Comparison of ENCODE assay signal across 14 cellular contexts in the genomic region with DNA sequence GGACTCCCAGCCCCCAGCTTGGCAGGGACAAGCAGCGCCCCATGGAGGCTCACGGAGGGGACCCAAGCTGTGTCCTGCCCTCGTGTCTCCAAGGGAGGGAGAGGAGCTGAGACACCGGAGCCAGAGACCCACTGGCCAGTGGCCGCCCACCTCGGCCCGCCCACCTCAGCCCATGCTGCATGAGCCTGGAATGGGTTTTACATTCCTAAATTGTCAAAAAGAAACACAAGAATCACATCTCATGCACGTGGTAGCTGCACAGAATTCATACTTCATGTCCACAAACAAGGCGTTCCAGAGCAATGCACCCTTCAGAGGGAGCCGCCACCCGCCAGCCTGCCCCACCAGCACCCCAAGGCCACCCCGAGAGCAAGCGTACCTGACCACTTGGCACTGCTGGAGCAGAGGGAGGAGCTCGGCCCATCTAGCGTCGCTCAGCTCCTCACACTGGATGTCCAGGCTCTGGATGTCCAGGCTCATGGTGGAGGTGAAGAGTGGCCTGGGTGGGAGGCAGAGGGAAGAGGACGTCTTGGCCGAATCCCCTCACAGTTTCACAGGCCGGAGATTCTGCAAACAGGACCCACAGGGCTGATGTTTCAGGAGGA. TPM values are rescaled to one million over a fixed set of nuclear protein-coding genes. Genes with fewer than 3 reads are reported as not detected.
DNase-seq lines count a peak whose midpoint lies in the region; TF ChIP-seq lines count a peak whose summit lies in the region.
"Had no signal": no experiment of that assay in that cellular context is flagged by ENCODE, and none has a peak within 500 bp of the region (broad histone marks: within the 10 kb centered on the region; RNA-seq: fewer than 3 reads in every experiment).

No MANE protein-coding gene starts in this region.

- H2BK120ac ChIP-seq in neuronal stem cell (ENCODE audit: low read depth, low read length), result peak overlapping the region; percentile 31

- H3K79me1 ChIP-seq in neuronal stem cell (ENCODE audit: low read depth, low read length), result peaks cover 29% of the 10 kb centered on the region

- H3K23ac ChIP-seq in neuronal stem cell (ENCODE audit: low read depth, low read length, poor library complexity), result peak overlapping the region; percentile 20

- peaks cover 43% of the 10 kb centered on the region for H3K36me3 Mint-ChIP-seq in activated CD4-positive, alpha-beta memory T cell treated with anti-CD3 and anti-CD28 coated beads, Interleukin-2, amount 10 ng/mL, durations not matched to agents 7 days and 5 days (ENCODE audit: low read depth)
- peaks cover 32% of the 10 kb centered on the region for H3K36me3 Mint-ChIP-seq in activated CD4-positive, alpha-beta memory T cell treated with anti-CD3 and anti-CD28 coated beads for 36 hours
- H3K36me3 Mint-ChIP-seq in activated T-helper 1 cell treated with anti-CD3 and anti-CD28 coated beads, Interleukin-12 subunit alpha, Interleukin-12 subunit beta, Interleukin-2, Interleukin-4 antibody, amounts not matched to agents 30 ng/mL and 10 ng/mL and 1 ng/mL, durations not matched to agents 14 hours and 24 hours and 36 hours (ENCODE audit: low read depth), result peaks cover 26% of the 10 kb centered on the region

- H2AFZ ChIP-seq in neuronal stem cell (ENCODE audit: low read length), result no peak overlapping the region

- H2BK12ac ChIP-seq in neuronal stem cell (ENCODE audit: low read length), result no peak overlapping the region

- H3K14ac ChIP-seq in neuronal stem cell (ENCODE audit: low read length), result no peak overlapping the region

- H4K91ac ChIP-seq in neuronal stem cell (ENCODE audit: low read depth, low read length, poor library complexity), result no peak overlapping the region

- H3K27me3 Mint-ChIP-seq in activated CD4-positive, alpha-beta memory T cell treated with anti-CD3 and anti-CD28 coated beads, Interleukin-2, amount 10 ng/mL, durations not matched to agents 7 days and 5 days, result no peaks in the 10 kb centered on the region
- no peaks in the 10 kb centered on the region for H3K27me3 Mint-ChIP-seq in activated CD4-positive, alpha-beta memory T cell treated with anti-CD3 and anti-CD28 coated beads for 36 hours
- H3K27me3 Mint-ChIP-seq in activated T-helper 1 cell treated with anti-CD3 and anti-CD28 coated beads, Interleukin-12 subunit alpha, Interleukin-12 subunit beta, Interleukin-2, Interleukin-4 antibody, amounts not matched to agents 30 ng/mL and 10 ng/mL and 1 ng/mL, durations not matched to agents 14 hours and 24 hours and 36 hours (ENCODE audit: insufficient read depth), result no peaks in the 10 kb centered on the region
- H3K27me3 Mint-ChIP-seq: activated CD4-positive, alpha-beta T cell treated with anti-CD3 and anti-CD28 coated beads, Interleukin-2, amount 10 ng/mL, durations not matched to agents 24 days and 14 days had no signal

- H2BK15ac ChIP-seq in neuronal stem cell (ENCODE audit: low read length), result no peak overlapping the region

- CTCF ChIA-PET in activated CD4-positive, alpha-beta memory T cell treated with anti-CD3 and anti-CD28 coated beads, Interleukin-2, amount 10 ng/mL, durations not matched to agents 7 days and 5 days (lab: Charles Lee), result no interaction called here
- CTCF ChIA-PET in activated CD4-positive, alpha-beta memory T cell treated with anti-CD3 and anti-CD28 coated beads for 36 hours (lab: Charles Lee), result interaction anchor here (2.3 kb wide), 1 partner anchor 53 kb away, joined by 9 read pairs; no protein-coding TSS in a partner anchor

- no peak overlapping the region for H3K27ac ChIP-seq in neuronal stem cell (replicated peaks; ENCODE audit: low read length)
- H3K27ac ChIP-seq in suprapubic skin, result no peak overlapping the region

- H4K8ac ChIP-seq in neuronal stem cell (ENCODE audit: low read depth, low read length), result no peak overlapping the region

- H3K4me3 Mint-ChIP-seq in activated CD4-positive, alpha-beta memory T cell treated with anti-CD3 and anti-CD28 coated beads, Interleukin-2, amount 10 ng/mL, durations not matched to agents 7 days and 5 days, result no peak overlapping the region
- no peak overlapping the region for H3K4me3 Mint-ChIP-seq in activated CD4-positive, alpha-beta memory T cell treated with anti-CD3 and anti-CD28 coated beads for 36 hours
- H3K4me3 Mint-ChIP-seq in activated T-helper 1 cell treated with anti-CD3 and anti-CD28 coated beads, Interleukin-12 subunit alpha, Interleukin-12 subunit beta, Interleukin-2, Interleukin-4 antibody, amounts not matched to agents 30 ng/mL and 10 ng/mL and 1 ng/mL, durations not matched to agents 14 hours and 24 hours and 36 hours, result no peak overlapping the region
- H3K4me3 Mint-ChIP-seq: activated CD4-positive, alpha-beta T cell treated with anti-CD3 and anti-CD28 coated beads, Interleukin-2, amount 10 ng/mL, durations not matched to agents 24 days and 14 days had no signal

- H3K4me2 ChIP-seq in neuronal stem cell (ENCODE audit: insufficient read depth, low read length, poor library complexity, severe bottlenecking), result no peak overlapping the region

- H3K4me3 ChIP-seq in neuronal stem cell (ENCODE audit: low read length in 2 of 2), result no peak overlapping the region
- no peak overlapping the region for H3K4me3 ChIP-seq in suprapubic skin

- no peak for TF ChIP-seq CTCF in suprapubic skin (IDR thresholded peaks at IDR 0.05)

- DNase-seq in activated CD4-positive, alpha-beta memory T cell treated with anti-CD3 and anti-CD28 coated beads, Interleukin-2, amount 10 ng/mL, durations not matched to agents 7 days and 5 days, result no peak
- DNase-seq in activated CD4-positive, alpha-beta memory T cell treated with anti-CD3 and anti-CD28 coated beads for 36 hours, result no peak
- no peak for DNase-seq in activated T-helper 1 cell treated with anti-CD3 and anti-CD28 coated beads, Interleukin-12 subunit alpha, Interleukin-12 subunit beta, Interleukin-2, Interleukin-4 antibody, amounts not matched to agents 30 ng/mL and 10 ng/mL and 1 ng/mL, durations not matched to agents 14 hours and 24 hours and 36 hours (ENCODE audit: low spot score)
- DNase-seq in neuronal stem cell (ENCODE audit: low spot score) (no peak), suprapubic skin (ENCODE audit: low spot score in 2 of 2) (no peak), DMS79 (lab: John Stamatoyannopoulos, UW) (no peak)
- DNase-seq: activated CD4-positive, alpha-beta T cell treated with anti-CD3 and anti-CD28 coated beads, Interleukin-2, amount 10 ng/mL, durations not matched to agents 24 days and 14 days; CD8-positive, alpha-beta memory T cell; effector CD8-positive, alpha-beta T cell; NCI-H1105; SHP77; stimulated activated CD4-positive, alpha-beta T cell treated with anti-CD3 and anti-CD28 coated beads, Interleukin-4, amount 100 ng/mL, for 4 hours; T1000 had no signal

- H3K9me3 Mint-ChIP-seq in activated CD4-positive, alpha-beta memory T cell treated with anti-CD3 and anti-CD28 coated beads, Interleukin-2, amount 10 ng/mL, durations not matched to agents 7 days and 5 days, result no peaks in the 10 kb centered on the region
- H3K9me3 Mint-ChIP-seq in activated CD4-positive, alpha-beta memory T cell treated with anti-CD3 and anti-CD28 coated beads for 36 hours, result no peaks in the 10 kb centered on the region
- H3K9me3 Mint-ChIP-seq in activated T-helper 1 cell treated with anti-CD3 and anti-CD28 coated beads, Interleukin-12 subunit alpha, Interleukin-12 subunit beta, Interleukin-2, Interleukin-4 antibody, amounts not matched to agents 30 ng/mL and 10 ng/mL and 1 ng/mL, durations not matched to agents 14 hours and 24 hours and 36 hours, result no peaks in the 10 kb centered on the region
- H3K9me3 Mint-ChIP-seq: activated CD4-positive, alpha-beta T cell treated with anti-CD3 and anti-CD28 coated beads, Interleukin-2, amount 10 ng/mL, durations not matched to agents 24 days and 14 days; activated T-helper 2 cell treated with anti-CD3 and anti-CD28 coated beads, Interferon-gamma antibody, Interleukin-2, Interleukin-4, amounts not matched to agents 10 μg/mL and 5 μg/mL and 100 μg/mL, durations not matched to agents 14 hours and 24 hours and 36 hours; CD8-positive, alpha-beta memory T cell had no signal

- POLR2A ChIA-PET in activated CD4-positive, alpha-beta memory T cell treated with anti-CD3 and anti-CD28 coated beads, Interleukin-2, amount 10 ng/mL, durations not matched to agents 7 days and 5 days (lab: Charles Lee), result interaction anchor here (1.5 kb wide), 1 partner anchor 52 kb away, joined by 9 read pairs; the partner anchor contains the start of gene PTDSS2
- POLR2A ChIA-PET in activated CD4-positive, alpha-beta memory T cell treated with anti-CD3 and anti-CD28 coated beads for 36 hours (lab: Charles Lee), result interaction anchor here (1.2 kb wide), 1 partner anchor 53 kb away, joined by 3 read pairs; no protein-coding TSS in a partner anchor

- H3K4me1 ChIP-seq in neuronal stem cell (ENCODE audit: control insufficient read depth in 2 of 2, insufficient read depth in 1 of 2, low read depth in 1 of 2, low read length in 2 of 2) (peaks cover 2 to 8% of the 10 kb centered on the region in 2 donors), suprapubic skin (peaks cover 37% of the 10 kb centered on the region)

- no peak overlapping the region for H3K18ac ChIP-seq in neuronal stem cell (ENCODE audit: low read length)

- peak overlapping the region; percentile 72 for H3K9ac ChIP-seq in neuronal stem cell (ENCODE audit: low read depth, low read length, poor library complexity)

- H3K4ac ChIP-seq in neuronal stem cell (ENCODE audit: low read length), result no peak overlapping the region

- H2BK5ac ChIP-seq in neuronal stem cell (ENCODE audit: low read length), result no peak overlapping the region

- peaks cover 46% of the 10 kb centered on the region for H3K4me1 Mint-ChIP-seq in activated CD4-positive, alpha-beta memory T cell treated with anti-CD3 and anti-CD28 coated beads, Interleukin-2, amount 10 ng/mL, durations not matched to agents 7 days and 5 days
- peaks cover 26% of the 10 kb centered on the region for H3K4me1 Mint-ChIP-seq in activated CD4-positive, alpha-beta memory T cell treated with anti-CD3 and anti-CD28 coated beads for 36 hours (ENCODE audit: low read depth)
- H3K4me1 Mint-ChIP-seq in activated T-helper 1 cell treated with anti-CD3 and anti-CD28 coated beads, Interleukin-12 subunit alpha, Interleukin-12 subunit beta, Interleukin-2, Interleukin-4 antibody, amounts not matched to agents 30 ng/mL and 10 ng/mL and 1 ng/mL, durations not matched to agents 14 hours and 24 hours and 36 hours (ENCODE audit: low read depth), result peaks cover 23% of the 10 kb centered on the region

- H3K36me3 ChIP-seq in neuronal stem cell (replicated peaks in 1 of 2; ENCODE audit: control insufficient read depth in 2 of 2, insufficient read depth in 2 of 2, low read length in 2 of 2), result peaks cover 47 to 64% of the 10 kb centered on the region in 2 donors
- peaks cover 52% of the 10 kb centered on the region for H3K36me3 ChIP-seq in suprapubic skin

- TF ChIP-seq POLR2A in suprapubic skin (IDR thresholded peaks at IDR 0.05), result no peak

- H3K27ac Mint-ChIP-seq in activated CD4-positive, alpha-beta memory T cell treated with anti-CD3 and anti-CD28 coated beads, Interleukin-2, amount 10 ng/mL, durations not matched to agents 7 days and 5 days, result peak overlapping the region; percentile 31
- H3K27ac Mint-ChIP-seq in activated CD4-positive, alpha-beta memory T cell treated with anti-CD3 and anti-CD28 coated beads for 36 hours, result no peak overlapping the region
- peak overlapping the region; percentile 18 for H3K27ac Mint-ChIP-seq in activated T-helper 1 cell treated with anti-CD3 and anti-CD28 coated beads, Interleukin-12 subunit alpha, Interleukin-12 subunit beta, Interleukin-2, Interleukin-4 antibody, amounts not matched to agents 30 ng/mL and 10 ng/mL and 1 ng/mL, durations not matched to agents 14 hours and 24 hours and 36 hours

- no peak overlapping the region for H2AK5ac ChIP-seq in neuronal stem cell (ENCODE audit: low read depth, low read length)

- H3K27me3 ChIP-seq in neuronal stem cell (ENCODE audit: control insufficient read depth in 3 of 3, insufficient read depth in 3 of 3, low read depth in 1 of 3, low read length in 3 of 3) (no peaks in the 10 kb centered on the region), suprapubic skin (no peaks in the 10 kb centered on the region)

- H3K9me3 ChIP-seq in neuronal stem cell (replicated peaks in 1 of 2; ENCODE audit: control insufficient read depth in 2 of 2, insufficient read depth in 1 of 2, low read depth in 1 of 2, low read length in 2 of 2) (peaks cover 0 to 15% of the 10 kb centered on the region in 2 donors), suprapubic skin (no peaks in the 10 kb centered on the region)

- no CpG with 5 or more reads among the region's 19 CpGs for WGBS in neuronal stem cell (ENCODE audit: extremely low coverage in 2 of 2, insufficient read length in 2 of 2, insufficient replicate concordance in 1 of 2), 2 donors
- WGBS in suprapubic skin, result 84% methylated on average over 9 of the region's 19 CpGs

- intact Hi-C loops in activated CD4-positive, alpha-beta memory T cell treated with anti-CD3 and anti-CD28 coated beads for 36 hours (cut with micrococcal nuclease), result no loop called here
- intact Hi-C loops in activated T-helper 1 cell treated with anti-CD3 and anti-CD28 coated beads, Interleukin-12 subunit alpha, Interleukin-12 subunit beta, Interleukin-2, Interleukin-4 antibody, amounts not matched to agents 30 ng/mL and 10 ng/mL and 1 ng/mL, durations not matched to agents 14 hours and 24 hours and 36 hours (cut with micrococcal nuclease), result no loop called here

- TF ChIP-seq EP300 in suprapubic skin (IDR thresholded peaks at IDR 0.05), result no peak

RNA-seq across cellular contexts. Expression of gene RNH1, which starts 5.3 kb away (rescaled TPM):
- 100 to 1,000 TPM; 109 to 117 TPM for total RNA-seq in activated CD4-positive, alpha-beta memory T cell treated with anti-CD3 and anti-CD28 coated beads, Interleukin-2, amount 10 ng/mL, durations not matched to agents 7 days and 5 days
- total RNA-seq in activated CD4-positive, alpha-beta memory T cell treated with anti-CD3 and anti-CD28 coated beads for 36 hours, result 100 to 1,000 TPM; 127 to 134 TPM
- total RNA-seq in activated T-helper 1 cell treated with anti-CD3 and anti-CD28 coated beads, Interleukin-12 subunit alpha, Interleukin-12 subunit beta, Interleukin-2, Interleukin-4 antibody, amounts not matched to agents 30 ng/mL and 10 ng/mL and 1 ng/mL, durations not matched to agents 14 hours and 24 hours and 36 hours, result 123 and 126 TPM in 2 replicates
- polyA plus RNA-seq in neuronal stem cell (2013, experiment 1 of 2), result 35.7 TPM
- 35.1 TPM for polyA plus RNA-seq in neuronal stem cell (2013, experiment 2 of 2)
- total RNA-seq in suprapubic skin, result 100 to 1,000 TPM; 378 to 392 (median 383) TPM

RNA-seq across cellular contexts. Expression of gene HRAS, which starts 33.6 kb away (rescaled TPM):
- total RNA-seq in activated CD4-positive, alpha-beta memory T cell treated with anti-CD3 and anti-CD28 coated beads, Interleukin-2, amount 10 ng/mL, durations not matched to agents 7 days and 5 days, result 10 to 100 TPM; 45.1 to 52.5 TPM
- 10 to 100 TPM; 39.8 to 42.0 TPM for total RNA-seq in activated CD4-positive, alpha-beta memory T cell treated with anti-CD3 and anti-CD28 coated beads for 36 hours
- total RNA-seq in activated T-helper 1 cell treated with anti-CD3 and anti-CD28 coated beads, Interleukin-12 subunit alpha, Interleukin-12 subunit beta, Interleukin-2, Interleukin-4 antibody, amounts not matched to agents 30 ng/mL and 10 ng/mL and 1 ng/mL, durations not matched to agents 14 hours and 24 hours and 36 hours, result 76.6 and 88.7 TPM in 2 replicates
- polyA plus RNA-seq in neuronal stem cell (2013, experiment 1 of 2), result 26.4 TPM
- 25.5 TPM for polyA plus RNA-seq in neuronal stem cell (2013, experiment 2 of 2)
- total RNA-seq in suprapubic skin, result 100 to 1,000 TPM in 2 of 4 donors, 10 to 100 TPM in 2; 82.9 to 131 (median 96.2) TPM

RNA-seq across cellular contexts. Expression of gene LRRC56, which starts 35.5 kb away (rescaled TPM):
- total RNA-seq in activated CD4-positive, alpha-beta memory T cell treated with anti-CD3 and anti-CD28 coated beads, Interleukin-2, amount 10 ng/mL, durations not matched to agents 7 days and 5 days, result 1 to 10 TPM; 2.2 to 2.5 TPM
- total RNA-seq in activated CD4-positive, alpha-beta memory T cell treated with anti-CD3 and anti-CD28 coated beads for 36 hours, result 1 to 10 TPM; 1.3 to 1.6 TPM
- total RNA-seq in activated T-helper 1 cell treated with anti-CD3 and anti-CD28 coated beads, Interleukin-12 subunit alpha, Interleukin-12 subunit beta, Interleukin-2, Interleukin-4 antibody, amounts not matched to agents 30 ng/mL and 10 ng/mL and 1 ng/mL, durations not matched to agents 14 hours and 24 hours and 36 hours, result 1.8 and 2.2 TPM in 2 replicates
- polyA plus RNA-seq in neuronal stem cell (2013, experiment 1 of 2), result 1.1 TPM
- polyA plus RNA-seq in neuronal stem cell (2013, experiment 2 of 2), result 1.2 TPM
- total RNA-seq in suprapubic skin, result 1 to 10 TPM; 1.7 to 2.4 (median 2.1) TPM

RNA-seq across cellular contexts. Expression of gene PTDSS2, which starts 51.7 kb away (rescaled TPM):
- total RNA-seq in activated CD4-positive, alpha-beta memory T cell treated with anti-CD3 and anti-CD28 coated beads, Interleukin-2, amount 10 ng/mL, durations not matched to agents 7 days and 5 days, result 10 to 100 TPM; 20.1 to 21.5 TPM
- 10 to 100 TPM; 15.0 to 16.7 TPM for total RNA-seq in activated CD4-positive, alpha-beta memory T cell treated with anti-CD3 and anti-CD28 coated beads for 36 hours
- total RNA-seq in activated T-helper 1 cell treated with anti-CD3 and anti-CD28 coated beads, Interleukin-12 subunit alpha, Interleukin-12 subunit beta, Interleukin-2, Interleukin-4 antibody, amounts not matched to agents 30 ng/mL and 10 ng/mL and 1 ng/mL, durations not matched to agents 14 hours and 24 hours and 36 hours, result 31.0 and 33.9 TPM in 2 replicates
- polyA plus RNA-seq in neuronal stem cell (2013, experiment 1 of 2), result 27.4 TPM
- 26.0 TPM for polyA plus RNA-seq in neuronal stem cell (2013, experiment 2 of 2)
- total RNA-seq in suprapubic skin, result 10 to 100 TPM; 22.3 to 31.0 (median 25.3) TPM

RNA-seq across cellular contexts. Expression of gene LMNTD2, which starts 58.8 kb away (rescaled TPM):
- total RNA-seq in activated CD4-positive, alpha-beta memory T cell treated with anti-CD3 and anti-CD28 coated beads, Interleukin-2, amount 10 ng/mL, durations not matched to agents 7 days and 5 days, result 1 to 10 TPM; 2.5 to 3.2 TPM
- total RNA-seq in activated CD4-positive, alpha-beta memory T cell treated with anti-CD3 and anti-CD28 coated beads for 36 hours, result 1 to 10 TPM; 3.1 to 3.9 TPM
- total RNA-seq in activated T-helper 1 cell treated with anti-CD3 and anti-CD28 coated beads, Interleukin-12 subunit alpha, Interleukin-12 subunit beta, Interleukin-2, Interleukin-4 antibody, amounts not matched to agents 30 ng/mL and 10 ng/mL and 1 ng/mL, durations not matched to agents 14 hours and 24 hours and 36 hours, result 0.47 and 0.64 TPM in 2 replicates
- 0.75 TPM for polyA plus RNA-seq in neuronal stem cell (2013, experiment 1 of 2)
- polyA plus RNA-seq in neuronal stem cell (2013, experiment 2 of 2), result 0.87 TPM
- 10 to 100 TPM in 1 of 4 donors, 1 to 10 TPM in 3; 6.3 to 17.8 (median 8.7) TPM for total RNA-seq in suprapubic skin
